8 cellular contexts compared by ENCODE assay signal in genomic region chr20:17530716-17531536, GRCh38. TPM values are rescaled to one million over a fixed set of nuclear protein-coding genes. Genes with fewer than 3 reads are reported as not detected.
A peak's percentile ranks its signal among the peaks of the same experiment; 100 is the strongest.
DNase-seq lines count a peak whose midpoint lies in the region; ATAC-seq and TF ChIP-seq lines count a peak whose summit lies in the region.

Gene BFSP1 (minus strand): TSS chr20:17531379. CDS start chr20:17531329, 50 bp downstream.

- peak; percentile 57 for ATAC-seq in HG02885 (IDR thresholded peaks at IDR 0.05; ENCODE audit: poor library complexity, unreplicated experiment)
- peak; percentile 75 for ATAC-seq in naive thymus-derived CD4-positive, alpha-beta T cell

- no peaks in the 10 kb centered on the region for H3K36me3 ChIP-seq in naive thymus-derived CD4-positive, alpha-beta T cell (ENCODE audit: control insufficient read depth in 2 of 3, insufficient read depth in 3 of 3, low read length in 3 of 3)
- no peaks in the 10 kb centered on the region for H3K36me3 ChIP-seq in stomach smooth muscle (ENCODE audit: control insufficient read depth in 2 of 2, insufficient read depth in 2 of 2, low read length in 2 of 2)

- CTCF ChIA-PET in naive thymus-derived CD4-positive, alpha-beta T cell (lab: Charles Lee), result interaction anchor here (0.7 kb wide), 1 partner anchor 83 kb away, joined by 4 read pairs; no protein-coding TSS in a partner anchor

- peak within 1 kb of the TSS; percentile 62 to 96 (median 82) for H3K4me3 Mint-ChIP-seq in naive thymus-derived CD4-positive, alpha-beta T cell

- no peak for TF ChIP-seq CTCF in fibroblast of mammary gland (conservative IDR thresholded peaks at IDR 0.05; ENCODE audit: control insufficient read depth, insufficient read depth, low read depth, low read length)

- H3K27me3 ChIP-seq in naive thymus-derived CD4-positive, alpha-beta T cell (ENCODE audit: control insufficient read depth in 2 of 2, insufficient read depth in 2 of 2, low read length in 2 of 2), result peaks cover 0 to 6% of the 10 kb centered on the region in 2 donors
- H3K27me3 ChIP-seq in stomach smooth muscle (ENCODE audit: control insufficient read depth in 1 of 2, insufficient read depth in 2 of 2, low read length in 2 of 2), result no peaks in the 10 kb centered on the region

- peaks cover 0 to 5% of the 10 kb centered on the region in 2 donors for H3K4me1 ChIP-seq in naive thymus-derived CD4-positive, alpha-beta T cell (ENCODE audit: control insufficient read depth in 2 of 2, insufficient read depth in 2 of 2, low read length in 2 of 2)
- H3K4me1 ChIP-seq in stomach smooth muscle (ENCODE audit: control insufficient read depth, insufficient read depth, low read length), result peaks cover 15% of the 10 kb centered on the region

- H3K4me3 ChIP-seq in fibroblast of mammary gland (ENCODE audit: control insufficient read depth, low read depth, low read length) (peak within 1 kb of the TSS; percentile 35), stomach smooth muscle (ENCODE audit: low read length in 2 of 2) (peak within 1 kb of the TSS; percentile 28 to 76)
- peak within 1 kb of the TSS; percentile 46 for H3K4me3 ChIP-seq in naive thymus-derived CD4-positive, alpha-beta T cell (ENCODE audit: low read length)

- DNase-seq in COLO668 (lab: John Stamatoyannopoulos, UW; ENCODE audit: unreplicated experiment), result peak; percentile 90
- DNase-seq in NCI-H82 treated with DMSO at 0.1 percent for 48 hours (lab: John Stamatoyannopoulos, UW; ENCODE audit: unreplicated experiment), result peak; percentile 1
- peak; percentile 4 for DNase-seq in activated T-helper 1 cell treated with Interleukin-2 at 50 U/mL for 16 hours (ENCODE audit: low read depth)
- DNase-seq in fibroblast of mammary gland (ENCODE audit: low read depth), result peak; percentile 51
- DNase-seq in naive thymus-derived CD4-positive, alpha-beta T cell, result peak in 6 of 9 donors; percentile 4 to 62 (median 26)
- DNase-seq in A172 (ENCODE audit: low spot score), result no peak

- peaks cover 12 to 23% (median 17%) of the 10 kb centered on the region in 5 donors for H3K27me3 Mint-ChIP-seq in naive thymus-derived CD4-positive, alpha-beta T cell

- H3K9me3 ChIP-seq in naive thymus-derived CD4-positive, alpha-beta T cell (ENCODE audit: control insufficient read depth in 2 of 3, low read length in 3 of 3), result no peaks in the 10 kb centered on the region
- H3K9me3 ChIP-seq in stomach smooth muscle (ENCODE audit: control insufficient read depth in 2 of 2, low read length in 2 of 2), result no peaks in the 10 kb centered on the region

- peaks cover 0 to 27% (median 9%) of the 10 kb centered on the region in 7 donors for H3K4me1 Mint-ChIP-seq in naive thymus-derived CD4-positive, alpha-beta T cell

- peaks cover 0 to 1% (median 0%) of the 10 kb centered on the region in 11 donors for H3K9me3 Mint-ChIP-seq in naive thymus-derived CD4-positive, alpha-beta T cell

- peaks cover 0 to 3% (median 0%) of the 10 kb centered on the region in 5 donors for H3K36me3 Mint-ChIP-seq in naive thymus-derived CD4-positive, alpha-beta T cell

- POLR2A ChIA-PET in naive thymus-derived CD4-positive, alpha-beta T cell (lab: Charles Lee), result interaction anchor here (0.6 to 0.8 kb wide), 2 partner anchors 26 to 79 kb away, joined by 3 read pairs; no protein-coding TSS in a partner anchor

- no peak within 1 kb of the TSS for H3K27ac ChIP-seq in naive thymus-derived CD4-positive, alpha-beta T cell (ENCODE audit: low read depth, low read length)
- H3K27ac ChIP-seq in stomach smooth muscle (ENCODE audit: low read length), result peak within 1 kb of the TSS; percentile 80

- peak within 1 kb of the TSS in 2 of 9 donors; percentile 64 to 95 for H3K27ac Mint-ChIP-seq in naive thymus-derived CD4-positive, alpha-beta T cell

- intact Hi-C loops in naive thymus-derived CD4-positive, alpha-beta T cell (cut with micrococcal nuclease), result loop anchor here (1.0 to 10.0 kb wide), 5 partner anchors 26 to 754 kb away; partner anchors contain the start of genes RRBP1 (in 2 of the 2), MGME1 (in 1 of the 2), SNX5 (in 1 of the 2) and ZNF133 (in 1 of the 2)

- peak within 1 kb of the TSS; percentile 39 to 71 for H3K9ac ChIP-seq in stomach smooth muscle (ENCODE audit: low read length in 2 of 2)

RNA-seq across cellular contexts. Expression of gene BFSP1, which starts in this region (rescaled TPM):
- 1 to 10 TPM in 1 of 5 experiments, under 1 TPM in 1, not detected in 3; 0.42 to 3.4 TPM for total RNA-seq in naive thymus-derived CD4-positive, alpha-beta T cell
- not detected for polyA plus RNA-seq in naive thymus-derived CD4-positive, alpha-beta T cell
- 8.3 and 9.7 TPM in 2 replicates for total RNA-seq in A172 (2014; rRNA removed; shearing (Covaris generic))
